ENCODE assay signal across 25 cellular contexts in genomic region chr11:78216021-78216420, GRCh38.
"Had no signal": no experiment of that assay in that cellular context is flagged by ENCODE, and none has a peak within 500 bp of the region (broad histone marks: within the 10 kb centered on the region; RNA-seq: fewer than 3 reads in every experiment).

No MANE protein-coding gene starts in this region.

- H3K9me3 ChIP-seq: breast epithelium, upper lobe of left lung, vagina had no signal

- H3K27ac ChIP-seq: skin epidermis, upper lobe of left lung, vagina had no signal

- H3K4me1 ChIP-seq: breast epithelium, upper lobe of left lung had no signal

- H3K27me3 Mint-ChIP-seq: activated CD4-positive, alpha-beta T cell treated with anti-CD3 and anti-CD28 coated beads for 36 hours; activated CD8-positive, alpha-beta memory T cell treated with anti-CD3 and anti-CD28 coated beads, Interleukin-2, amount 10 ng/mL, durations not matched to agents 7 days and 5 days; activated naive CD4-positive, alpha-beta T cell treated with anti-CD3 and anti-CD28 coated beads, Interleukin-2, amount 50 U/mL, for 24 hours; activated naive CD8-positive, alpha-beta T cell treated with anti-CD3 and anti-CD28 coated beads, Interleukin-2, amount 50 U/mL, for 24 hours; naive thymus-derived CD8-positive, alpha-beta T cell; stimulated activated naive CD8-positive, alpha-beta T cell treated with anti-CD3 and anti-CD28 coated beads, Interleukin-15, Interleukin-2, amounts not matched to agents 100 ng/mL and 50 ng/mL, for 24 hours had no signal

- H3K4me3 Mint-ChIP-seq: activated CD4-positive, alpha-beta T cell treated with anti-CD3 and anti-CD28 coated beads for 36 hours; activated CD8-positive, alpha-beta memory T cell treated with anti-CD3 and anti-CD28 coated beads, Interleukin-2, amount 10 ng/mL, durations not matched to agents 7 days and 5 days; activated CD8-positive, alpha-beta T cell treated with anti-CD3 and anti-CD28 coated beads, Interleukin-2, amount 10 ng/mL, durations not matched to agents 7 days and 5 days; activated naive CD4-positive, alpha-beta T cell treated with anti-CD3 and anti-CD28 coated beads, Interleukin-2, amount 50 U/mL, for 24 hours; activated naive CD8-positive, alpha-beta T cell treated with anti-CD3 and anti-CD28 coated beads, Interleukin-2, amount 50 U/mL, for 24 hours; naive thymus-derived CD8-positive, alpha-beta T cell; neural crest cell; stimulated activated effector memory CD8-positive, alpha-beta T cell treated with anti-CD3 and anti-CD28 coated beads, Interleukin-12 subunit alpha, Interleukin-12 subunit beta, amount 100 ng/mL, for 72 hours; stimulated activated naive CD8-positive, alpha-beta T cell treated with anti-CD3 and anti-CD28 coated beads, Interleukin-15, Interleukin-2, amounts not matched to agents 100 ng/mL and 50 ng/mL, for 24 hours had no signal

- DNase-seq: activated CD4-positive, alpha-beta T cell treated with anti-CD3 and anti-CD28 coated beads for 36 hours; activated CD4-positive, CD25-positive, alpha-beta regulatory T cell; activated CD8-positive, alpha-beta memory T cell treated with anti-CD3 and anti-CD28 coated beads, Interleukin-2, amount 10 ng/mL, durations not matched to agents 7 days and 5 days; activated CD8-positive, alpha-beta T cell treated with anti-CD3 and anti-CD28 coated beads, Interleukin-2, amount 10 ng/mL, durations not matched to agents 7 days and 5 days; activated gamma-delta T cell; activated naive CD8-positive, alpha-beta T cell treated with anti-CD3 and anti-CD28 coated beads, Interleukin-2, amount 50 U/mL, for 24 hours; amygdala; central memory CD4-positive, alpha-beta T cell; foreskin fibroblast; hippocampal formation; kidney; left colon; naive thymus-derived CD8-positive, alpha-beta T cell; occipital lobe; stimulated activated CD4-positive, alpha-beta T cell treated with anti-CD3 and anti-CD28 coated beads, Interleukin-4, amount 100 ng/mL, for 24 hours; T-helper 2 cell; upper lobe of left lung had no signal

- H3K4me3 ChIP-seq: breast epithelium, skin epidermis, upper lobe of left lung, vagina had no signal

- H3K4me1 Mint-ChIP-seq: neural crest cell had no signal

- H3K36me3 Mint-ChIP-seq: stimulated activated effector memory CD8-positive, alpha-beta T cell treated with anti-CD3 and anti-CD28 coated beads, Interleukin-12 subunit alpha, Interleukin-12 subunit beta, amount 100 ng/mL, for 72 hours had no signal

- H3K36me3 ChIP-seq: breast epithelium had no signal

- H3K9me3 Mint-ChIP-seq: activated naive CD4-positive, alpha-beta T cell treated with anti-CD3 and anti-CD28 coated beads, Interleukin-2, amount 50 U/mL, for 24 hours; activated naive CD8-positive, alpha-beta T cell treated with anti-CD3 and anti-CD28 coated beads, Interleukin-2, amount 50 U/mL, for 24 hours; naive thymus-derived CD8-positive, alpha-beta T cell; stimulated activated effector memory CD8-positive, alpha-beta T cell treated with anti-CD3 and anti-CD28 coated beads, Interleukin-12 subunit alpha, Interleukin-12 subunit beta, amount 100 ng/mL, for 72 hours; stimulated activated naive CD8-positive, alpha-beta T cell treated with anti-CD3 and anti-CD28 coated beads, Interleukin-15, Interleukin-2, amounts not matched to agents 100 ng/mL and 50 ng/mL, for 24 hours had no signal

- H3K27ac Mint-ChIP-seq: activated CD4-positive, alpha-beta T cell treated with anti-CD3 and anti-CD28 coated beads for 36 hours; activated CD8-positive, alpha-beta memory T cell treated with anti-CD3 and anti-CD28 coated beads, Interleukin-2, amount 10 ng/mL, durations not matched to agents 7 days and 5 days; activated naive CD4-positive, alpha-beta T cell treated with anti-CD3 and anti-CD28 coated beads, Interleukin-2, amount 50 U/mL, for 24 hours; activated naive CD8-positive, alpha-beta T cell treated with anti-CD3 and anti-CD28 coated beads, Interleukin-2, amount 50 U/mL, for 24 hours; stimulated activated naive CD8-positive, alpha-beta T cell treated with anti-CD3 and anti-CD28 coated beads, Interleukin-15, Interleukin-2, amounts not matched to agents 100 ng/mL and 50 ng/mL, for 24 hours had no signal

- ATAC-seq: activated CD4-positive, alpha-beta T cell treated with anti-CD3 and anti-CD28 coated beads for 36 hours; activated CD8-positive, alpha-beta memory T cell treated with anti-CD3 and anti-CD28 coated beads, Interleukin-2, amount 10 ng/mL, durations not matched to agents 7 days and 5 days; activated CD8-positive, alpha-beta T cell treated with anti-CD3 and anti-CD28 coated beads, Interleukin-2, amount 10 ng/mL, durations not matched to agents 7 days and 5 days; activated naive CD8-positive, alpha-beta T cell treated with anti-CD3 and anti-CD28 coated beads, Interleukin-2, amount 50 U/mL, for 24 hours; left colon; naive thymus-derived CD8-positive, alpha-beta T cell; sciatic nerve; stimulated activated effector memory CD8-positive, alpha-beta T cell treated with anti-CD3 and anti-CD28 coated beads, Interleukin-12 subunit alpha, Interleukin-12 subunit beta, amount 100 ng/mL, for 72 hours had no signal

- H3K27me3 ChIP-seq: breast epithelium, upper lobe of left lung, vagina had no signal
